16 cellular contexts compared by ENCODE assay signal in genomic region chr4:13516315-13516860, GRCh38.
"Had no signal": no experiment of that assay in that cellular context is flagged by ENCODE, and none has a peak within 500 bp of the region (broad histone marks: within the 10 kb centered on the region; RNA-seq: fewer than 3 reads in every experiment).

No MANE protein-coding gene starts in this region.

- DNase-seq: hypothalamus; islet precursor cell; left ventricle myocardium inferior; mesendoderm; mucosa of descending colon; naive thymus-derived CD4-positive, alpha-beta T cell; ovary; right lobe of liver; stimulated activated CD4-positive, alpha-beta T cell treated with anti-CD3 and anti-CD28 coated beads, Interleukin-1b, Interleukin-23, amount 100 ng/mL, for 48 hours; stimulated activated CD4-positive, alpha-beta T cell treated with anti-CD3 and anti-CD28 coated beads, Interleukin-2, amount 100 ng/mL, for 48 hours; stimulated activated CD4-positive, alpha-beta T cell treated with anti-CD3 and anti-CD28 coated beads, Interleukin-4, amount 100 ng/mL, for 4 hours; stimulated activated CD8-positive, alpha-beta memory T cell treated with anti-CD3 and anti-CD28 coated beads, Interleukin-4, amount 100 ng/mL, for 48 hours; stimulated activated naive CD4-positive, alpha-beta T cell treated with Interleukin-2 at 50 U/mL for 16 hours; stimulated activated naive CD8-positive, alpha-beta T cell treated with anti-CD3 and anti-CD28 coated beads, Interleukin-15, amount 100 ng/mL, for 72 hours; substantia nigra; uterus had no signal
